9 cellular contexts compared by ENCODE assay signal in the genomic region with DNA sequence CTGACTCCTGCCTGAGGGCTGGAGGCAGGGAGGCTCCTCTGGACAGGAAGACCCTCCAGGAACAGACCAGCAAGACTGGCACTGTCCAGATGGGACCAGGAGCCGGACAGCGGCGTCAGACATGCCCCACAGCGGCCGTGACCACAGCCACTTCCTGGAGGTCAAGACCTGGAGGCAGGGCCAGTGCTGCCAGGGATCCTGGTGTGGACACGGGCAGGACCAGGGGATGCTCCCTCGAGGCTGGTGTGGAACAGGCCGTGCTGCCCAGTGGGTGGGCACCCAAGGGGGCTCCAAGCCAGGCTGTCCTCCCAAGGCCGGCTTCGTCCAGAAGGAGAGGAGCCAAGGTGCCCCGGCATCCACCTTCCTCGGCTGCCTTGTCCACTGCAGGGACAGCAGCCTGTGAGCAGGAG. TPM values are rescaled to one million over a fixed set of nuclear protein-coding genes. Genes with fewer than 3 reads are reported as not detected.
DNase-seq lines count a peak whose midpoint lies in the region; ATAC-seq and TF ChIP-seq lines count a peak whose summit lies in the region.
"Had no signal": no experiment of that assay in that cellular context is flagged by ENCODE, and none has a peak within 500 bp of the region (broad histone marks: within the 10 kb centered on the region; RNA-seq: fewer than 3 reads in every experiment).

No MANE protein-coding gene starts in this region.

- H3K4me3 ChIP-seq in cardiac fibroblast (replicated peaks in 1 of 2; ENCODE audit: low read depth in 2 of 2, low read length in 2 of 2) (no peak overlapping the region), mucosa of descending colon (no peak overlapping the region)
- H3K4me3 ChIP-seq: cardiac muscle cell had no signal

- H3K9me3 Mint-ChIP-seq in activated naive CD8-positive, alpha-beta T cell treated with anti-CD3 and anti-CD28 coated beads for 36 hours: no peaks in the 10 kb centered on the region
- no peaks in the 10 kb centered on the region for H3K9me3 Mint-ChIP-seq in activated naive CD8-positive, alpha-beta T cell treated with anti-CD3 and anti-CD28 coated beads, Interleukin-2, amount 50 U/mL, for 24 hours

- no peak overlapping the region for H3K4me3 Mint-ChIP-seq in activated naive CD8-positive, alpha-beta T cell treated with anti-CD3 and anti-CD28 coated beads for 36 hours
- H3K4me3 Mint-ChIP-seq in activated naive CD8-positive, alpha-beta T cell treated with anti-CD3 and anti-CD28 coated beads, Interleukin-2, amount 50 U/mL, for 24 hours: no peak overlapping the region

- H3K36me3 ChIP-seq in mucosa of descending colon (ENCODE audit: low read depth): no peaks in the 10 kb centered on the region
- H3K36me3 ChIP-seq: cardiac muscle cell had no signal

- ATAC-seq in activated naive CD8-positive, alpha-beta T cell treated with anti-CD3 and anti-CD28 coated beads, Interleukin-2, amount 50 U/mL, for 24 hours: no peak
- no peak for ATAC-seq in mucosa of descending colon
- no peak for ATAC-seq in GM19397 (IDR thresholded peaks at IDR 0.05; ENCODE audit: unreplicated experiment)
- ATAC-seq in GM18870 (IDR thresholded peaks at IDR 0.05; ENCODE audit: unreplicated experiment): no peak
- ATAC-seq in GM21528 (IDR thresholded peaks at IDR 0.05; ENCODE audit: low FRiP score, unreplicated experiment): no peak

- H3K4me1 ChIP-seq in mucosa of descending colon (ENCODE audit: low read depth): peaks cover 29% of the 10 kb centered on the region

- TF ChIP-seq CTCF in cardiac fibroblast (IDR thresholded peaks at IDR 0.05; ENCODE audit: low read depth, low read length) (no peak), mucosa of descending colon (IDR thresholded peaks at IDR 0.05) (no peak)

- peak overlapping the region; percentile 51 for H3K27ac Mint-ChIP-seq in activated naive CD8-positive, alpha-beta T cell treated with anti-CD3 and anti-CD28 coated beads for 36 hours
- H3K27ac Mint-ChIP-seq in activated naive CD8-positive, alpha-beta T cell treated with anti-CD3 and anti-CD28 coated beads, Interleukin-2, amount 50 U/mL, for 24 hours: no peak overlapping the region

- peaks cover 23% of the 10 kb centered on the region for H3K4me1 Mint-ChIP-seq in activated naive CD8-positive, alpha-beta T cell treated with anti-CD3 and anti-CD28 coated beads for 36 hours
- peaks cover 27% of the 10 kb centered on the region for H3K4me1 Mint-ChIP-seq in activated naive CD8-positive, alpha-beta T cell treated with anti-CD3 and anti-CD28 coated beads, Interleukin-2, amount 50 U/mL, for 24 hours

- no peaks in the 10 kb centered on the region for H3K9me3 ChIP-seq in mucosa of descending colon

- no peaks in the 10 kb centered on the region for H3K27me3 Mint-ChIP-seq in activated naive CD8-positive, alpha-beta T cell treated with anti-CD3 and anti-CD28 coated beads for 36 hours
- H3K27me3 Mint-ChIP-seq in activated naive CD8-positive, alpha-beta T cell treated with anti-CD3 and anti-CD28 coated beads, Interleukin-2, amount 50 U/mL, for 24 hours: no peaks in the 10 kb centered on the region

- no peaks in the 10 kb centered on the region for H3K36me3 Mint-ChIP-seq in activated naive CD8-positive, alpha-beta T cell treated with anti-CD3 and anti-CD28 coated beads for 36 hours
- H3K36me3 Mint-ChIP-seq in activated naive CD8-positive, alpha-beta T cell treated with anti-CD3 and anti-CD28 coated beads, Interleukin-2, amount 50 U/mL, for 24 hours (ENCODE audit: low read depth): no peaks in the 10 kb centered on the region

- no peak for DNase-seq in activated naive CD8-positive, alpha-beta T cell treated with anti-CD3 and anti-CD28 coated beads for 36 hours
- DNase-seq in activated naive CD8-positive, alpha-beta T cell treated with anti-CD3 and anti-CD28 coated beads, Interleukin-2, amount 50 U/mL, for 24 hours: no peak
- DNase-seq in cardiac fibroblast (ENCODE audit: low read depth in 2 of 2) (peak; percentile 44 to 56), mucosa of descending colon (peak in 2 of 3 donors; percentile 60 to 81), NCI-H2081 (lab: John Stamatoyannopoulos, UW) (no peak)

- intact Hi-C loops in mucosa of descending colon (cut with DNase I, micrococcal nuclease): no loop called here

RNA-seq across cellular contexts. Expression of a gene that starts 4.5 kb away (rescaled TPM):
- 10 to 100 TPM; 59.5 to 65.1 TPM for total RNA-seq in activated naive CD8-positive, alpha-beta T cell treated with anti-CD3 and anti-CD28 coated beads for 36 hours
- 10 to 100 TPM; 41.3 to 46.3 (median 45.4) TPM for total RNA-seq in mucosa of descending colon

RNA-seq across cellular contexts. Expression of a gene that starts 11.7 kb away (rescaled TPM):
- 10 to 100 TPM; 75.8 to 79.3 TPM for total RNA-seq in activated naive CD8-positive, alpha-beta T cell treated with anti-CD3 and anti-CD28 coated beads for 36 hours
- 100 to 1,000 TPM in 2 of 3 donors, 10 to 100 TPM in 1; 41.0 to 150 (median 104) TPM for total RNA-seq in mucosa of descending colon

RNA-seq across cellular contexts. Expression of a gene that starts 56.4 kb away (rescaled TPM):
- total RNA-seq in activated naive CD8-positive, alpha-beta T cell treated with anti-CD3 and anti-CD28 coated beads for 36 hours: 100 to 1,000 TPM; 110 to 115 TPM
- total RNA-seq in mucosa of descending colon: 100 to 1,000 TPM; 177 to 221 (median 189) TPM

Comparison
In these comparisons a context has a peak if more than half of its experiments do, and no peak if none do; other contexts are left out.
1. DNase-seq: peak in cardiac fibroblast (2 of 2) and mucosa of descending colon (2 of 3); none in activated naive CD8-positive, alpha-beta T cell treated with anti-CD3 and anti-CD28 coated beads for 36 hours (single experiment), activated naive CD8-positive, alpha-beta T cell treated with anti-CD3 and anti-CD28 coated beads, Interleukin-2, amount 50 U/mL, for 24 hours (single experiment) and NCI-H2081 (0 of 2).